8 cellular contexts compared by ENCODE assay signal in the genomic region with DNA sequence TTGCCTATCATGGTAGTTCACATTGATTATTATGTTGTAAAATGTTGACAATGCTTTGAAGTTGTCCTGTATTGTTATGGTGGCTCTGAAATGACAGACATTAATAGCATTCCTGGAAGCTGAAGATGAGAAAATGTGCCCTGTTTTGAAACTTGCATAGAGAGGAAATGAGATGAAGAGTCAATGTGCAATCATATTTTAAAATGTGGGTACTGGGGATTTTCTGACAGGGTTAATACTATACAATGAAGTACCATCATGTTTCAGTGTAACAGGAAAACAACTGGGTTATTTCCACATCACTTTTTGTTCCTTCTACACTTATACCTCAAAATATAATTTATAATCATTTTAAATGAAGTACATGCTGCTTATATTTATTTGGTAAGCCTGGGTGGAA. TPM values are rescaled to one million over a fixed set of nuclear protein-coding genes. Genes with fewer than 3 reads are reported as not detected.
DNase-seq lines count a peak whose midpoint lies in the region; ATAC-seq and TF ChIP-seq lines count a peak whose summit lies in the region.

No MANE protein-coding gene starts in this region.

- H3K9me3 ChIP-seq in OCI-LY3 (ENCODE audit: insufficient read depth, low read length) (no peaks in the 10 kb centered on the region), prostate gland (no peaks in the 10 kb centered on the region)

- H2AFZ ChIP-seq in OCI-LY3 (ENCODE audit: low read depth, low read length) = no peak overlapping the region

- no peak for TF ChIP-seq POLR2A in prostate gland (IDR thresholded peaks at IDR 0.05)

- no peak for ATAC-seq in GM21717 (IDR thresholded peaks at IDR 0.05; ENCODE audit: unreplicated experiment)
- no peak for ATAC-seq in GM19035 (IDR thresholded peaks at IDR 0.05; ENCODE audit: unreplicated experiment)

- intact Hi-C loops in prostate gland (cut with DNase I) = loop anchor here (2.0 to 10.0 kb wide), 7 partner anchors 34 to 477 kb away; no protein-coding TSS in a partner anchor

- H3K9ac ChIP-seq in OCI-LY3 (ENCODE audit: low read length) = no peak overlapping the region

- no peaks in the 10 kb centered on the region for H4K20me1 ChIP-seq in OCI-LY3 (ENCODE audit: insufficient read depth, low read length)

- H3K27me3 ChIP-seq in OCI-LY3 (ENCODE audit: low read depth, low read length) = peaks cover 38% of the 10 kb centered on the region
- H3K27me3 ChIP-seq in prostate gland (replicated peaks; ENCODE audit: insufficient read depth) = no peaks in the 10 kb centered on the region

- no peak overlapping the region for H3K27ac ChIP-seq in OCI-LY3 (ENCODE audit: low read length)
- peak overlapping the region; percentile 78 to 79 for H3K27ac ChIP-seq in prostate gland

- DNase-seq in EH (ENCODE audit: low read depth) = peak; percentile 20
- no peak for DNase-seq in epithelial cell of proximal tubule (ENCODE audit: low read depth)
- no peak for DNase-seq in prostate gland (ENCODE audit: low spot score)
- DNase-seq in pons (ENCODE audit: low spot score) = no peak
- DNase-seq in cerebellar nuclear complex (lab: John Stamatoyannopoulos, UW) = no peak

- H3K36me3 ChIP-seq in OCI-LY3 (replicated peaks; ENCODE audit: low read depth, low read length) (no peaks in the 10 kb centered on the region), prostate gland (no peaks in the 10 kb centered on the region)

- no peak for TF ChIP-seq CTCF in OCI-LY3 (IDR thresholded peaks at IDR 0.05; ENCODE audit: low read depth, low read length)
- TF ChIP-seq CTCF in epithelial cell of proximal tubule (conservative IDR thresholded peaks at IDR 0.05; ENCODE audit: low read depth, low read length) = no peak
- TF ChIP-seq CTCF in prostate gland (IDR thresholded peaks at IDR 0.05) = no peak

- no peaks in the 10 kb centered on the region for H3K79me2 ChIP-seq in OCI-LY3 (ENCODE audit: low read length)

- peak overlapping the region; percentile 90 for H3K4me2 ChIP-seq in OCI-LY3 (ENCODE audit: low read length)

- H3K4me1 ChIP-seq in OCI-LY3 (ENCODE audit: low read length) (peaks cover 56% of the 10 kb centered on the region), prostate gland (replicated peaks) (no peaks in the 10 kb centered on the region)

- H3K4me3 ChIP-seq in OCI-LY3 (ENCODE audit: low read length) (peak overlapping the region; percentile 75), epithelial cell of proximal tubule (ENCODE audit: low read depth, low read length) (peak overlapping the region; percentile 65), prostate gland (peak overlapping the region; percentile 36 to 42)

RNA-seq across cellular contexts. Expression of gene RBMS3, which starts 2.9 kb away (rescaled TPM):
- 7.7 and 13.2 TPM in 2 replicates for total RNA-seq in epithelial cell of proximal tubule
- total RNA-seq in prostate gland = 10 to 100 TPM; 31.7 to 45.1 TPM
